In genomic region chr15:92898988-92899909, GRCh38 we compare ENCODE assay signal across 8 cellular contexts. TPM values are rescaled to one million over a fixed set of nuclear protein-coding genes. Genes with fewer than 3 reads are reported as not detected.
A peak's percentile ranks its signal among the peaks of the same experiment; 100 is the strongest.
DNase-seq lines count a peak whose midpoint lies in the region; ATAC-seq and TF ChIP-seq lines count a peak whose summit lies in the region.

No MANE protein-coding gene starts in this region.

- H3K4me3 Mint-ChIP-seq in T-helper 2 cell treated with Interferon-gamma antibody and Interleukin-4, amounts not matched to agents 5 μg/mL and 100 μg/mL, for 36 hours: peak overlapping the region; percentile 27
- peak overlapping the region; percentile 69 for H3K4me3 Mint-ChIP-seq in endothelial cell (ENCODE audit: unreplicated experiment)

- peak overlapping the region; percentile 94 for H3K4me2 ChIP-seq in skeletal muscle satellite cell (ENCODE audit: low read length)

- H3K9me3 Mint-ChIP-seq in T-helper 2 cell treated with Interferon-gamma antibody and Interleukin-4, amounts not matched to agents 5 μg/mL and 100 μg/mL, for 36 hours: peaks cover 7% of the 10 kb centered on the region
- H3K9me3 Mint-ChIP-seq in endothelial cell (ENCODE audit: unreplicated experiment): no peaks in the 10 kb centered on the region

- no peaks in the 10 kb centered on the region for H3K4me1 ChIP-seq in skeletal muscle satellite cell (ENCODE audit: control insufficient read depth, insufficient read depth, low read length)

- no peaks in the 10 kb centered on the region for H3K27me3 ChIP-seq in skeletal muscle satellite cell (ENCODE audit: control insufficient read depth, insufficient read depth, low read length)

- TF ChIP-seq CTCF in RWPE1 (conservative IDR thresholded peaks at IDR 0.05; ENCODE audit: low read depth) (peak; percentile 28; the same call in 1 of the 2 replicates), endothelial cell (IDR thresholded peaks at IDR 0.05; ENCODE audit: unreplicated experiment) (peak; percentile 71)

- H3K9ac ChIP-seq in skeletal muscle satellite cell (ENCODE audit: low read depth, low read length): peak overlapping the region; percentile 96

- POLR2A ChIA-PET in RWPE1 (lab: Yijun Ruan, JAX; ENCODE audit: low non-redundant PET): interaction anchor here (0.6 to 1.5 kb wide), 4 partner anchors 17 to 95 kb away, joined by 3 to 8 read pairs (median 5); no protein-coding TSS in a partner anchor

- H3K36me3 Mint-ChIP-seq in T-helper 2 cell treated with Interferon-gamma antibody and Interleukin-4, amounts not matched to agents 5 μg/mL and 100 μg/mL, for 36 hours (ENCODE audit: low read depth): peaks cover 80% of the 10 kb centered on the region
- peaks cover 27% of the 10 kb centered on the region for H3K36me3 Mint-ChIP-seq in endothelial cell (ENCODE audit: low read depth, unreplicated experiment)

- no peak for DNase-seq in T-helper 2 cell treated with Interferon-gamma antibody and Interleukin-4, amounts not matched to agents 5 μg/mL and 100 μg/mL, for 36 hours (ENCODE audit: low spot score)
- DNase-seq in T-helper 2 cell (no peak), RWPE1 (ENCODE audit: low spot score) (no peak), endothelial cell (ENCODE audit: low spot score) (no peak), DMS153 treated with DMSO at 0.1 percent for 48 hours (lab: John Stamatoyannopoulos, UW; ENCODE audit: unreplicated experiment) (no peak)

- H3K4me1 Mint-ChIP-seq in T-helper 2 cell treated with Interferon-gamma antibody and Interleukin-4, amounts not matched to agents 5 μg/mL and 100 μg/mL, for 36 hours (ENCODE audit: low read depth): peaks cover 45% of the 10 kb centered on the region
- H3K4me1 Mint-ChIP-seq in endothelial cell (ENCODE audit: unreplicated experiment): peaks cover 6% of the 10 kb centered on the region

- H3K27me3 Mint-ChIP-seq in T-helper 2 cell treated with Interferon-gamma antibody and Interleukin-4, amounts not matched to agents 5 μg/mL and 100 μg/mL, for 36 hours (ENCODE audit: low read depth): no peaks in the 10 kb centered on the region
- H3K27me3 Mint-ChIP-seq in endothelial cell (ENCODE audit: unreplicated experiment): peaks cover 4% of the 10 kb centered on the region

- peak overlapping the region; percentile 98 for H3K27ac ChIP-seq in RWPE1

- CTCF ChIA-PET in RWPE1 (lab: Yijun Ruan, JAX): interaction anchor here (1.9 kb wide), 1 partner anchor 90 kb away, joined by 8 read pairs; no protein-coding TSS in a partner anchor

- no peaks in the 10 kb centered on the region for H3K9me3 ChIP-seq in skeletal muscle satellite cell (replicated peaks; ENCODE audit: low read length)

- H3K36me3 ChIP-seq in skeletal muscle satellite cell (ENCODE audit: insufficient read depth, low read length): peaks cover 70% of the 10 kb centered on the region

- ATAC-seq in GM21576 (IDR thresholded peaks at IDR 0.05; ENCODE audit: unreplicated experiment): no peak
- ATAC-seq in GM19452 (IDR thresholded peaks at IDR 0.05; ENCODE audit: unreplicated experiment): no peak

- H3K27ac Mint-ChIP-seq in T-helper 2 cell treated with Interferon-gamma antibody and Interleukin-4, amounts not matched to agents 5 μg/mL and 100 μg/mL, for 36 hours: peak overlapping the region; percentile 56
- H3K27ac Mint-ChIP-seq in endothelial cell (ENCODE audit: unreplicated experiment): peak overlapping the region; percentile 87

- no peak overlapping the region for H3K4me3 ChIP-seq in skeletal muscle satellite cell (ENCODE audit: low read length)

RNA-seq across cellular contexts. Expression of gene CHD2, which starts 0.9 kb away (rescaled TPM):
- 96.3 TPM for total RNA-seq in endothelial cell (ENCODE audit: unreplicated experiment)
- 46.5 and 60.8 TPM in 2 replicates for total RNA-seq in skeletal muscle satellite cell (2012; rRNA removed)
